Comparison of ENCODE assay signal across 1 cellular context in the genomic region with DNA sequence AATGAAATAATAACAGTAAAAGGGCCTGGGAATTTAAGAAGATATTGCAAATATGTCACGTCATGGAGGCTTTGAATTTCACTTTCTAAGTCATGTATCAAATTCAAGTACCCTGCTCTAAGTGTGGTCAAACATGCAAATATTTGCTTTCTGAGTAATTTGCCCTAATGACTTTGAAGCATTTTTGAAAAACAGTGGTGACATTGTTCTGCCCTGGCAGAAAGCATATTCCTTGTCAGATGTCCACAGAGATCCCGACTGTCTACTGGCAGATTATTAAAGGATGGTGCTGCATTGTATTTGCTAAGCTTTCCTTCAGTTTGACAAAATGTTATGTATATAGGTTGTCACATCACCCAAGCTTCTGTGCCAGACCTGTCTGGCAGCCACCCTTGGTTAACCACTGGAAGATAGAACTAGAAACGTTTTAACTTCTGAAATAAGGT.
TF ChIP-seq lines count a peak whose summit lies in the region.

No MANE protein-coding gene starts in this region.

TF ChIP-seq in HepG2, 621 proteins besides CTCF, POLR2A, EP300 and RAD21 (continued from another document and continues in another):
- TF ChIP-seq, protein P1, sequence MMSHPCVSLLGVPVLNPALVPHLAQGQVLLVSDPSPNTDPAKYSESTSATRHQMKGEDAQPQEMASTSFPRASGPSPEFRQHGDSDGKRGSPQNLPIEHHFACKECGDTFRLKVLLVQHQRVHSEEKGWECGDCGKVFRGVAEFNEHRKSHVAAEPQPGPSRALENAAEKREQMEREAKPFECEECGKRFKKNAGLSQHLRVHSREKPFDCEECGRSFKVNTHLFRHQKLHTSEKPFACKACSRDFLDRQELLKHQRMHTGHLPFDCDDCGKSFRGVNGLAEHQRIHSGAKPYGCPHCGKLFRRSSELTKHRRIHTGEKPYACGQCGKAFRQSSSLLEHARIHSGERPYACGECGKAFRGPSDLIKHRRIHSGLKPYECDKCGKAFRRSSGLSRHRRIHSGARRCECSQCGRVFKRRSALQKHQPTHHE (CRISPR knock-in tag; IDR thresholded peaks at IDR 0.05; ENCODE audit: borderline replicate concordance) = peak; percentile 44; the same call in 1 of the 2 replicates
- peak; percentile 81; the same call in 1 of the 2 replicates for TF ChIP-seq NFE2L2 (IDR thresholded peaks at IDR 0.05; ENCODE audit: low read length)
- no peak for TF ChIP-seq PAX8 (CRISPR knock-in tag; IDR thresholded peaks at IDR 0.05; ENCODE audit: borderline replicate concordance)
- TF ChIP-seq MBD4 (IDR thresholded peaks at IDR 0.05; ENCODE audit: borderline replicate concordance, low read length) = peak; percentile 60; the same call in 1 of the 2 replicates
- no peak for TF ChIP-seq HOXA7 (CRISPR knock-in tag; IDR thresholded peaks at IDR 0.05)
- TF ChIP-seq PHF5A (CRISPR knock-in tag; IDR thresholded peaks at IDR 0.05; ENCODE audit: low read depth, unreplicated experiment) = no peak
- no peak for TF ChIP-seq ZNF282 (IDR thresholded peaks at IDR 0.05; ENCODE audit: partially characterized antibody)
- TF ChIP-seq, protein P2, sequence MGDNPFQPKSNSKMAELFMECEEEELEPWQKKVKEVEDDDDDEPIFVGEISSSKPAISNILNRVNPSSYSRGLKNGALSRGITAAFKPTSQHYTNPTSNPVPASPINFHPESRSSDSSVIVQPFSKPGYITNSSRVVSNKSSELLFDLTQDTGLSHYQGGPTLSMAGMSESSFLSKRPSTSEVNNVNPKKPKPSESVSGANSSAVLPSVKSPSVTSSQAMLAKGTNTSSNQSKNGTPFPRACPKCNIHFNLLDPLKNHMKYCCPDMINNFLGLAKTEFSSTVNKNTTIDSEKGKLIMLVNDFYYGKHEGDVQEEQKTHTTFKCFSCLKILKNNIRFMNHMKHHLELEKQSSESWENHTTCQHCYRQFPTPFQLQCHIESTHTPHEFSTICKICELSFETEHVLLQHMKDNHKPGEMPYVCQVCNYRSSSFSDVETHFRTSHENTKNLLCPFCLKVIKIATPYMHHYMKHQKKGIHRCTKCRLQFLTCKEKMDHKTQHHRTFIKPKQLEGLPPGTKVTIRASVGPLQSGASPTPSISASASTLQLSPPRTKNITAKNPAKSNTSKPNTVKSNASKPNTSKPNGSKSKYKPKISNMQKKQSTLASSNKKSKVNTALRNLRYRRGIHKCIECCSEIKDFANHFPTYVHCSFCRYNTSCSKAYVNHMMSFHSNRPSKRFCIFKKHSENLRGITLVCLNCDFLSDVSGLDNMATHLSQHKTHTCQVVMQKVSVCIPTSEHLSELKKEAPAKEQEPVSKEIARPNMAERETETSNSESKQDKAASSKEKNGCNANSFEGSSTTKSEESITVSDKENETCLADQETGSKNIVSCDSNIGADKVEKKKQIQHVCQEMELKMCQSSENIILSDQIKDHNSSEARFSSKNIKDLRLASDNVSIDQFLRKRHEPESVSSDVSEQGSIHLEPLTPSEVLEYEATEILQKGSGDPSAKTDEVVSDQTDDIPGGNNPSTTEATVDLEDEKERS (CRISPR knock-in tag; IDR thresholded peaks at IDR 0.05) = no peak
- TF ChIP-seq GATA4 (IDR thresholded peaks at IDR 0.05; ENCODE audit: borderline replicate concordance, low read depth) = 0 out of 2 replicates have a peak, but pooled peaks have one; percentile 19
- TF ChIP-seq, protein P3, sequence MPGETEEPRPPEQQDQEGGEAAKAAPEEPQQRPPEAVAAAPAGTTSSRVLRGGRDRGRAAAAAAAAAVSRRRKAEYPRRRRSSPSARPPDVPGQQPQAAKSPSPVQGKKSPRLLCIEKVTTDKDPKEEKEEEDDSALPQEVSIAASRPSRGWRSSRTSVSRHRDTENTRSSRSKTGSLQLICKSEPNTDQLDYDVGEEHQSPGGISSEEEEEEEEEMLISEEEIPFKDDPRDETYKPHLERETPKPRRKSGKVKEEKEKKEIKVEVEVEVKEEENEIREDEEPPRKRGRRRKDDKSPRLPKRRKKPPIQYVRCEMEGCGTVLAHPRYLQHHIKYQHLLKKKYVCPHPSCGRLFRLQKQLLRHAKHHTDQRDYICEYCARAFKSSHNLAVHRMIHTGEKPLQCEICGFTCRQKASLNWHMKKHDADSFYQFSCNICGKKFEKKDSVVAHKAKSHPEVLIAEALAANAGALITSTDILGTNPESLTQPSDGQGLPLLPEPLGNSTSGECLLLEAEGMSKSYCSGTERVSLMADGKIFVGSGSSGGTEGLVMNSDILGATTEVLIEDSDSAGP (CRISPR knock-in tag; IDR thresholded peaks at IDR 0.05; ENCODE audit: borderline replicate concordance) = no peak
- TF ChIP-seq, protein P4, sequence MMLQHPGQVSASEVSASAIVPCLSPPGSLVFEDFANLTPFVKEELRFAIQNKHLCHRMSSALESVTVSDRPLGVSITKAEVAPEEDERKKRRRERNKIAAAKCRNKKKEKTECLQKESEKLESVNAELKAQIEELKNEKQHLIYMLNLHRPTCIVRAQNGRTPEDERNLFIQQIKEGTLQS (CRISPR knock-in tag; IDR thresholded peaks at IDR 0.05) = no peak; the same call in 1 of the 2 replicates
- TF ChIP-seq CHD2 (IDR thresholded peaks at IDR 0.05; ENCODE audit: low read depth, low read length) = no peak
- peak; percentile 65; the same call in 1 of the 2 replicates for TF ChIP-seq MEIS1 (CRISPR knock-in tag; IDR thresholded peaks at IDR 0.05; ENCODE audit: borderline replicate concordance)
- TF ChIP-seq KLF15 (CRISPR knock-in tag; IDR thresholded peaks at IDR 0.05; ENCODE audit: borderline replicate concordance) = no peak
- TF ChIP-seq CC2D1A (CRISPR knock-in tag; IDR thresholded peaks at IDR 0.05) = no peak
- TF ChIP-seq SRSF9 (IDR thresholded peaks at IDR 0.05; ENCODE audit: borderline replicate concordance, insufficient read depth, low read depth, low read length, poor library complexity, severe bottlenecking) = no peak
- no peak for TF ChIP-seq ATRX (CRISPR knock-in tag; IDR thresholded peaks at IDR 0.05; ENCODE audit: borderline replicate concordance)
- no peak for TF ChIP-seq ATM (IDR thresholded peaks at IDR 0.05; ENCODE audit: borderline replicate concordance)
- TF ChIP-seq FOXO1 (CRISPR knock-in tag; IDR thresholded peaks at IDR 0.05) = 0 out of 2 replicates have a peak, but pooled peaks have one; percentile 43
- TF ChIP-seq, protein P5, sequence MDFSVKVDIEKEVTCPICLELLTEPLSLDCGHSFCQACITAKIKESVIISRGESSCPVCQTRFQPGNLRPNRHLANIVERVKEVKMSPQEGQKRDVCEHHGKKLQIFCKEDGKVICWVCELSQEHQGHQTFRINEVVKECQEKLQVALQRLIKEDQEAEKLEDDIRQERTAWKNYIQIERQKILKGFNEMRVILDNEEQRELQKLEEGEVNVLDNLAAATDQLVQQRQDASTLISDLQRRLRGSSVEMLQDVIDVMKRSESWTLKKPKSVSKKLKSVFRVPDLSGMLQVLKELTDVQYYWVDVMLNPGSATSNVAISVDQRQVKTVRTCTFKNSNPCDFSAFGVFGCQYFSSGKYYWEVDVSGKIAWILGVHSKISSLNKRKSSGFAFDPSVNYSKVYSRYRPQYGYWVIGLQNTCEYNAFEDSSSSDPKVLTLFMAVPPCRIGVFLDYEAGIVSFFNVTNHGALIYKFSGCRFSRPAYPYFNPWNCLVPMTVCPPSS (IDR thresholded peaks at IDR 0.05) = no peak
- TF ChIP-seq, protein P6, sequence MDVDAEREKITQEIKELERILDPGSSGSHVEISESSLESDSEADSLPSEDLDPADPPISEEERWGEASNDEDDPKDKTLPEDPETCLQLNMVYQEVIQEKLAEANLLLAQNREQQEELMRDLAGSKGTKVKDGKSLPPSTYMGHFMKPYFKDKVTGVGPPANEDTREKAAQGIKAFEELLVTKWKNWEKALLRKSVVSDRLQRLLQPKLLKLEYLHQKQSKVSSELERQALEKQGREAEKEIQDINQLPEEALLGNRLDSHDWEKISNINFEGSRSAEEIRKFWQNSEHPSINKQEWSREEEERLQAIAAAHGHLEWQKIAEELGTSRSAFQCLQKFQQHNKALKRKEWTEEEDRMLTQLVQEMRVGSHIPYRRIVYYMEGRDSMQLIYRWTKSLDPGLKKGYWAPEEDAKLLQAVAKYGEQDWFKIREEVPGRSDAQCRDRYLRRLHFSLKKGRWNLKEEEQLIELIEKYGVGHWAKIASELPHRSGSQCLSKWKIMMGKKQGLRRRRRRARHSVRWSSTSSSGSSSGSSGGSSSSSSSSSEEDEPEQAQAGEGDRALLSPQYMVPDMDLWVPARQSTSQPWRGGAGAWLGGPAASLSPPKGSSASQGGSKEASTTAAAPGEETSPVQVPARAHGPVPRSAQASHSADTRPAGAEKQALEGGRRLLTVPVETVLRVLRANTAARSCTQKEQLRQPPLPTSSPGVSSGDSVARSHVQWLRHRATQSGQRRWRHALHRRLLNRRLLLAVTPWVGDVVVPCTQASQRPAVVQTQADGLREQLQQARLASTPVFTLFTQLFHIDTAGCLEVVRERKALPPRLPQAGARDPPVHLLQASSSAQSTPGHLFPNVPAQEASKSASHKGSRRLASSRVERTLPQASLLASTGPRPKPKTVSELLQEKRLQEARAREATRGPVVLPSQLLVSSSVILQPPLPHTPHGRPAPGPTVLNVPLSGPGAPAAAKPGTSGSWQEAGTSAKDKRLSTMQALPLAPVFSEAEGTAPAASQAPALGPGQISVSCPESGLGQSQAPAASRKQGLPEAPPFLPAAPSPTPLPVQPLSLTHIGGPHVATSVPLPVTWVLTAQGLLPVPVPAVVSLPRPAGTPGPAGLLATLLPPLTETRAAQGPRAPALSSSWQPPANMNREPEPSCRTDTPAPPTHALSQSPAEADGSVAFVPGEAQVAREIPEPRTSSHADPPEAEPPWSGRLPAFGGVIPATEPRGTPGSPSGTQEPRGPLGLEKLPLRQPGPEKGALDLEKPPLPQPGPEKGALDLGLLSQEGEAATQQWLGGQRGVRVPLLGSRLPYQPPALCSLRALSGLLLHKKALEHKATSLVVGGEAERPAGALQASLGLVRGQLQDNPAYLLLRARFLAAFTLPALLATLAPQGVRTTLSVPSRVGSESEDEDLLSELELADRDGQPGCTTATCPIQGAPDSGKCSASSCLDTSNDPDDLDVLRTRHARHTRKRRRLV (CRISPR knock-in tag; IDR thresholded peaks at IDR 0.05) = no peak
- TF ChIP-seq, protein P7, sequence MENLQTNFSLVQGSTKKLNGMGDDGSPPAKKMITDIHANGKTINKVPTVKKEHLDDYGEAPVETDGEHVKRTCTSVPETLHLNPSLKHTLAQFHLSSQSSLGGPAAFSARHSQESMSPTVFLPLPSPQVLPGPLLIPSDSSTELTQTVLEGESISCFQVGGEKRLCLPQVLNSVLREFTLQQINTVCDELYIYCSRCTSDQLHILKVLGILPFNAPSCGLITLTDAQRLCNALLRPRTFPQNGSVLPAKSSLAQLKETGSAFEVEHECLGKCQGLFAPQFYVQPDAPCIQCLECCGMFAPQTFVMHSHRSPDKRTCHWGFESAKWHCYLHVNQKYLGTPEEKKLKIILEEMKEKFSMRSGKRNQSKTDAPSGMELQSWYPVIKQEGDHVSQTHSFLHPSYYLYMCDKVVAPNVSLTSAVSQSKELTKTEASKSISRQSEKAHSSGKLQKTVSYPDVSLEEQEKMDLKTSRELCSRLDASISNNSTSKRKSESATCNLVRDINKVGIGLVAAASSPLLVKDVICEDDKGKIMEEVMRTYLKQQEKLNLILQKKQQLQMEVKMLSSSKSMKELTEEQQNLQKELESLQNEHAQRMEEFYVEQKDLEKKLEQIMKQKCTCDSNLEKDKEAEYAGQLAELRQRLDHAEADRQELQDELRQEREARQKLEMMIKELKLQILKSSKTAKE (CRISPR knock-in tag; IDR thresholded peaks at IDR 0.05; ENCODE audit: borderline replicate concordance) = peak; percentile 88
- TF ChIP-seq, protein P8, sequence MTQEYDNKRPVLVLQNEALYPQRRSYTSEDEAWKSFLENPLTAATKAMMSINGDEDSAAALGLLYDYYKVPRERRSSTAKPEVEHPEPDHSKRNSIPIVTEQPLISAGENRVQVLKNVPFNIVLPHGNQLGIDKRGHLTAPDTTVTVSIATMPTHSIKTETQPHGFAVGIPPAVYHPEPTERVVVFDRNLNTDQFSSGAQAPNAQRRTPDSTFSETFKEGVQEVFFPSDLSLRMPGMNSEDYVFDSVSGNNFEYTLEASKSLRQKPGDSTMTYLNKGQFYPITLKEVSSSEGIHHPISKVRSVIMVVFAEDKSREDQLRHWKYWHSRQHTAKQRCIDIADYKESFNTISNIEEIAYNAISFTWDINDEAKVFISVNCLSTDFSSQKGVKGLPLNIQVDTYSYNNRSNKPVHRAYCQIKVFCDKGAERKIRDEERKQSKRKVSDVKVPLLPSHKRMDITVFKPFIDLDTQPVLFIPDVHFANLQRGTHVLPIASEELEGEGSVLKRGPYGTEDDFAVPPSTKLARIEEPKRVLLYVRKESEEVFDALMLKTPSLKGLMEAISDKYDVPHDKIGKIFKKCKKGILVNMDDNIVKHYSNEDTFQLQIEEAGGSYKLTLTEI (CRISPR knock-in tag; conservative IDR thresholded peaks at IDR 0.05) = no peak
- TF ChIP-seq PAF1 (CRISPR knock-in tag; IDR thresholded peaks at IDR 0.05) = no peak
- no peak for TF ChIP-seq ZNF550 (CRISPR knock-in tag; IDR thresholded peaks at IDR 0.05; ENCODE audit: borderline replicate concordance)
- TF ChIP-seq, protein P9, sequence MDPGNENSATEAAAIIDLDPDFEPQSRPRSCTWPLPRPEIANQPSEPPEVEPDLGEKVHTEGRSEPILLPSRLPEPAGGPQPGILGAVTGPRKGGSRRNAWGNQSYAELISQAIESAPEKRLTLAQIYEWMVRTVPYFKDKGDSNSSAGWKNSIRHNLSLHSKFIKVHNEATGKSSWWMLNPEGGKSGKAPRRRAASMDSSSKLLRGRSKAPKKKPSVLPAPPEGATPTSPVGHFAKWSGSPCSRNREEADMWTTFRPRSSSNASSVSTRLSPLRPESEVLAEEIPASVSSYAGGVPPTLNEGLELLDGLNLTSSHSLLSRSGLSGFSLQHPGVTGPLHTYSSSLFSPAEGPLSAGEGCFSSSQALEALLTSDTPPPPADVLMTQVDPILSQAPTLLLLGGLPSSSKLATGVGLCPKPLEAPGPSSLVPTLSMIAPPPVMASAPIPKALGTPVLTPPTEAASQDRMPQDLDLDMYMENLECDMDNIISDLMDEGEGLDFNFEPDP (CRISPR knock-in tag; conservative IDR thresholded peaks at IDR 0.05) = no peak
- TF ChIP-seq NR2F6 (IDR thresholded peaks at IDR 0.05) = peak; percentile 78
- peak; percentile 84 for TF ChIP-seq NR2F6 (CRISPR knock-in tag; IDR thresholded peaks at IDR 0.05)
- TF ChIP-seq RBFOX2 (IDR thresholded peaks at IDR 0.05; ENCODE audit: low read depth, low read length) = no peak
- TF ChIP-seq, protein P10, sequence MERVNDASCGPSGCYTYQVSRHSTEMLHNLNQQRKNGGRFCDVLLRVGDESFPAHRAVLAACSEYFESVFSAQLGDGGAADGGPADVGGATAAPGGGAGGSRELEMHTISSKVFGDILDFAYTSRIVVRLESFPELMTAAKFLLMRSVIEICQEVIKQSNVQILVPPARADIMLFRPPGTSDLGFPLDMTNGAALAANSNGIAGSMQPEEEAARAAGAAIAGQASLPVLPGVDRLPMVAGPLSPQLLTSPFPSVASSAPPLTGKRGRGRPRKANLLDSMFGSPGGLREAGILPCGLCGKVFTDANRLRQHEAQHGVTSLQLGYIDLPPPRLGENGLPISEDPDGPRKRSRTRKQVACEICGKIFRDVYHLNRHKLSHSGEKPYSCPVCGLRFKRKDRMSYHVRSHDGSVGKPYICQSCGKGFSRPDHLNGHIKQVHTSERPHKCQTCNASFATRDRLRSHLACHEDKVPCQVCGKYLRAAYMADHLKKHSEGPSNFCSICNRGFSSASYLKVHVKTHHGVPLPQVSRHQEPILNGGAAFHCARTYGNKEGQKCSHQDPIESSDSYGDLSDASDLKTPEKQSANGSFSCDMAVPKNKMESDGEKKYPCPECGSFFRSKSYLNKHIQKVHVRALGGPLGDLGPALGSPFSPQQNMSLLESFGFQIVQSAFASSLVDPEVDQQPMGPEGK (CRISPR knock-in tag; IDR thresholded peaks at IDR 0.05) = peak; percentile 38
- no peak for TF ChIP-seq SCMH1 (CRISPR knock-in tag; IDR thresholded peaks at IDR 0.05; ENCODE audit: borderline replicate concordance)
- TF ChIP-seq ZNF552 (CRISPR knock-in tag; IDR thresholded peaks at IDR 0.05; ENCODE audit: borderline replicate concordance) = no peak
- no peak for TF ChIP-seq KLF13 (CRISPR knock-in tag; IDR thresholded peaks at IDR 0.05)
- TF ChIP-seq PHB2 (IDR thresholded peaks at IDR 0.05; ENCODE audit: partially characterized antibody) = no peak
- no peak; the same call in 1 of the 2 replicates for TF ChIP-seq AHR (CRISPR knock-in tag; IDR thresholded peaks at IDR 0.05)
- TF ChIP-seq ZNF205 (CRISPR knock-in tag; IDR thresholded peaks at IDR 0.05) = no peak
